In the genomic region with DNA sequence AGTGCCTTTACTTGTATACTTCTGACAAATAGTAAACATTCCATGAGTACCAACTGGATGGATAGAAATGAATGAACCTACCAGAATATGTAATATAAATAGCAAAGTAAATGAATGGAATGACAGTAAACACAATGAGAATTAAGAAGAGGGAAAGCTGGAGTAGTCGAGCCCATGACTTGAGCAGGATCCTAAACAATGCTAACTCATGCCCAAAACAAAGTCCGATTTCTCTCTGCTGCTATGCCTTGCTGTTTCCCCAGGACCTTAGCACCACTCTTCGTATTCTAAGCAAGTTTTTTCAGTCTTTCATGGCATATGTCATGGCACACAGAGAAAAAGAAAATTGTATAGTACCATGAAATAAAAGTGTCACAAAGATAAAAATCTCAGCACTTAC, we compare ENCODE assay signal across 13 cellular contexts. TPM values are rescaled to one million over a fixed set of nuclear protein-coding genes. Genes with fewer than 3 reads are reported as not detected.
DNase-seq lines count a peak whose midpoint lies in the region; ATAC-seq and TF ChIP-seq lines count a peak whose summit lies in the region.
"Had no signal": no experiment of that assay in that cellular context is flagged by ENCODE, and none has a peak within 500 bp of the region (broad histone marks: within the 10 kb centered on the region; RNA-seq: fewer than 3 reads in every experiment).

No MANE protein-coding gene starts in this region.

- peaks cover 20% of the 10 kb centered on the region for H3K4me1 ChIP-seq in RWPE2 (ENCODE audit: insufficient read depth, poor library complexity, severe bottlenecking)
- H3K4me1 ChIP-seq in skeletal muscle satellite cell (ENCODE audit: control insufficient read depth, insufficient read depth, low read length), result peaks cover 22% of the 10 kb centered on the region

- H3K27me3 ChIP-seq in RWPE2 (ENCODE audit: insufficient read depth, poor library complexity, severe bottlenecking), result no peaks in the 10 kb centered on the region
- H3K27me3 ChIP-seq in skeletal muscle satellite cell (ENCODE audit: control insufficient read depth, insufficient read depth, low read length), result no peaks in the 10 kb centered on the region
- H3K27me3 ChIP-seq: upper lobe of right lung had no signal

- peaks cover 20% of the 10 kb centered on the region for H3K36me3 Mint-ChIP-seq in activated CD4-positive, alpha-beta T cell treated with anti-CD3 and anti-CD28 coated beads, Interleukin-2, amount 10 ng/mL, durations not matched to agents 24 days and 14 days (ENCODE audit: low read depth)

- H3K9ac ChIP-seq in skeletal muscle satellite cell (ENCODE audit: low read depth, low read length), result peak overlapping the region; percentile 92

- H3K27me3 Mint-ChIP-seq in activated CD4-positive, alpha-beta T cell treated with anti-CD3 and anti-CD28 coated beads, Interleukin-2, amount 10 ng/mL, durations not matched to agents 24 days and 14 days, result no peaks in the 10 kb centered on the region

- intact Hi-C loops in activated CD4-positive, alpha-beta T cell treated with anti-CD3 and anti-CD28 coated beads, Interleukin-2, amount 10 ng/mL, durations not matched to agents 24 days and 14 days (cut with micrococcal nuclease), result loop anchor here (5.0 to 10.0 kb wide), 5 partner anchors 212 to 841 kb away; partner anchors contain the start of genes TBC1D2, TDRD7, TRMO and ZNF782

- TF ChIP-seq CTCF in RWPE2 (IDR thresholded peaks at IDR 0.05; ENCODE audit: poor library complexity, severe bottlenecking), result no peak
- TF ChIP-seq CTCF in fibroblast of mammary gland (conservative IDR thresholded peaks at IDR 0.05; ENCODE audit: control insufficient read depth, insufficient read depth, low read depth, low read length), result no peak

- H3K36me3 ChIP-seq in RWPE2 (ENCODE audit: low read depth), result peaks cover 35% of the 10 kb centered on the region
- H3K36me3 ChIP-seq in skeletal muscle satellite cell (ENCODE audit: insufficient read depth, low read length), result peaks cover 5% of the 10 kb centered on the region

- H3K4me2 ChIP-seq in skeletal muscle satellite cell (ENCODE audit: low read length), result peak overlapping the region; percentile 88

- DNase-seq in activated CD4-positive, alpha-beta T cell treated with anti-CD3 and anti-CD28 coated beads, Interleukin-2, amount 10 ng/mL, durations not matched to agents 24 days and 14 days, result no peak
- no peak for DNase-seq in activated CD4-positive, alpha-beta T cell treated with anti-CD3 and anti-CD28 coated beads, Interleukin-2, amount 50 U/mL, for 4 hours
- DNase-seq in RWPE2 (ENCODE audit: low spot score) (no peak), fibroblast of mammary gland (ENCODE audit: low read depth) (no peak)
- DNase-seq in stimulated activated CD4-positive, alpha-beta T cell treated with anti-CD3 and anti-CD28 coated beads, Interleukin-4, amount 100 ng/mL, for 24 hours, result no peak
- DNase-seq: effector CD8-positive, alpha-beta T cell; left cardiac atrium; NCI-H1105; upper lobe of right lung had no signal

- ATAC-seq in RWPE2 (ENCODE audit: low read depth), result no peak
- ATAC-seq in GM18907 (IDR thresholded peaks at IDR 0.05; ENCODE audit: unreplicated experiment), result no peak
- no peak for ATAC-seq in HG03565 (IDR thresholded peaks at IDR 0.05; ENCODE audit: unreplicated experiment)
- ATAC-seq: left cardiac atrium, Right ventricle myocardium inferior, upper lobe of right lung had no signal

- H3K4me3 ChIP-seq in RWPE2 (ENCODE audit: severe bottlenecking) (no peak overlapping the region), fibroblast of mammary gland (ENCODE audit: control insufficient read depth, low read depth, low read length) (peak overlapping the region; percentile 73), skeletal muscle satellite cell (ENCODE audit: low read length) (peak overlapping the region; percentile 91)

- H3K9me3 ChIP-seq in RWPE2 (ENCODE audit: severe bottlenecking), result no peaks in the 10 kb centered on the region
- H3K9me3 ChIP-seq in skeletal muscle satellite cell (replicated peaks; ENCODE audit: low read length), result no peaks in the 10 kb centered on the region
- H3K9me3 ChIP-seq: upper lobe of right lung had no signal

- no peaks in the 10 kb centered on the region for H3K9me3 Mint-ChIP-seq in activated CD4-positive, alpha-beta T cell treated with anti-CD3 and anti-CD28 coated beads, Interleukin-2, amount 10 ng/mL, durations not matched to agents 24 days and 14 days

- H3K4me1 Mint-ChIP-seq in activated CD4-positive, alpha-beta T cell treated with anti-CD3 and anti-CD28 coated beads, Interleukin-2, amount 10 ng/mL, durations not matched to agents 24 days and 14 days, result peaks cover 47% of the 10 kb centered on the region

- peak overlapping the region; percentile 91 for H3K4me3 Mint-ChIP-seq in activated CD4-positive, alpha-beta T cell treated with anti-CD3 and anti-CD28 coated beads, Interleukin-2, amount 10 ng/mL, durations not matched to agents 24 days and 14 days

- no peak overlapping the region for H3K27ac Mint-ChIP-seq in activated CD4-positive, alpha-beta T cell treated with anti-CD3 and anti-CD28 coated beads, Interleukin-2, amount 10 ng/mL, durations not matched to agents 24 days and 14 days

- peak overlapping the region; percentile 56 for H3K27ac ChIP-seq in RWPE2 (ENCODE audit: poor library complexity, severe bottlenecking)
- H3K27ac ChIP-seq: upper lobe of right lung had no signal

RNA-seq across cellular contexts. Expression of gene XPA, which starts 1.8 kb away (rescaled TPM):
- 8.9 and 12.0 TPM in 2 replicates for total RNA-seq in activated CD4-positive, alpha-beta T cell treated with anti-CD3 and anti-CD28 coated beads, Interleukin-2, amount 10 ng/mL, durations not matched to agents 24 days and 14 days
- total RNA-seq in skeletal muscle satellite cell (2012; rRNA removed), result 3.3 and 7.6 TPM in 2 replicates
